8 cellular contexts compared by ENCODE assay signal in the genomic region with DNA sequence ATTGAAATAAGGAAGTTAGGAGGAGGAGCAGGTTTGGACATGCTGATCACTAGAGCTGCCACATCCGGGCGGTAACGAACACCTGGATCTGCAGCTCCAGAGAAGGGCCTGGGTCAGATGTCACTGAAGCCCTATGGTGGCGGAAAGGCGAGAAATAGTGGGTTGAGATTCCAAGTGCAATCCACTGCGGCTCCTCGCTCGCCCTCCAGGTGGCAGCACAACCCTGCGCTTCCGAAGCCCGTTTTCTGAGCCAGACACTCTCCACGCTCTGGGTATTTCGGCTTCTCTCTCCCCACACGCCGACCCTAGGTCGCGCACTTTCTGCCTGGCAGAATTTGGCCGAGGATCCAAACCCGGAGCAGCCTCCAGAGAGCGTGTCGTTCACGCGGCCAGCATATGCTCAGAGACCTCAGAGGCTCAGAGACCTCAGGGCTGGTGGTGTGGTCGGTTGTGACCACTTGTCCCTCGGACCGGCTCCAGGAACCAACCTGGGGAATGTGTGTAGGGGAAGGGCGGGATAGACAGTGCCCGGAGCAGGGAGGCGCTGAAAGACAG.
DNase-seq lines count a peak whose midpoint lies in the region; ATAC-seq lines count a peak whose summit lies in the region.

No MANE protein-coding gene starts in this region.

- H3K4me1 Mint-ChIP-seq in effector memory CD8-positive, alpha-beta T cell (ENCODE audit: low read depth in 2 of 2): peaks cover 16 to 22% of the 10 kb centered on the region in 2 donors

- DNase-seq in NK-92 treated with Interleukin-12 subunit alpha and Interleukin-12 subunit beta, amount 100 ng/mL, for 24 hours (lab: John Stamatoyannopoulos, UW): peak; percentile 38
- DNase-seq in NK-92 (lab: John Stamatoyannopoulos, UW; ENCODE audit: unreplicated experiment) (no peak), NOMO-1 (lab: John Stamatoyannopoulos, UW; ENCODE audit: unreplicated experiment in 2 of 2) (peak; percentile 87), medulla oblongata (ENCODE audit: extremely low spot score) (peak; percentile 88)
- peak; percentile 61 to 74 (median 69) for DNase-seq in activated CD8-positive, alpha-beta memory T cell treated with anti-CD3 and anti-CD28 coated beads for 48 hours (ENCODE audit: low read depth in 2 of 3, low spot score in 2 of 3)
- peak; percentile 44 to 89 (median 60) for DNase-seq in effector memory CD8-positive, alpha-beta T cell
- DNase-seq in stimulated activated CD8-positive, alpha-beta memory T cell treated with anti-CD3 and anti-CD28 coated beads, Interleukin-12 subunit alpha, Interleukin-12 subunit beta, amount 100 ng/mL, for 1 hour (ENCODE audit: low read depth): peak; percentile 75

- peaks cover 6% of the 10 kb centered on the region for H3K36me3 Mint-ChIP-seq in effector memory CD8-positive, alpha-beta T cell (ENCODE audit: insufficient read depth)

- H3K9me3 Mint-ChIP-seq in effector memory CD8-positive, alpha-beta T cell: no peaks in the 10 kb centered on the region

- no peak overlapping the region for H3K27ac Mint-ChIP-seq in effector memory CD8-positive, alpha-beta T cell

- H3K27me3 Mint-ChIP-seq in effector memory CD8-positive, alpha-beta T cell: peaks cover 26 to 62% of the 10 kb centered on the region in 2 donors

- ATAC-seq in HG03460 (IDR thresholded peaks at IDR 0.05; ENCODE audit: unreplicated experiment): peak; percentile 68
- ATAC-seq in effector memory CD8-positive, alpha-beta T cell (replicated peaks): peak; percentile 86

- H3K4me3 Mint-ChIP-seq in effector memory CD8-positive, alpha-beta T cell: peak overlapping the region; percentile 80
